ENCODE assay signal across 8 cellular contexts in the genomic region with DNA sequence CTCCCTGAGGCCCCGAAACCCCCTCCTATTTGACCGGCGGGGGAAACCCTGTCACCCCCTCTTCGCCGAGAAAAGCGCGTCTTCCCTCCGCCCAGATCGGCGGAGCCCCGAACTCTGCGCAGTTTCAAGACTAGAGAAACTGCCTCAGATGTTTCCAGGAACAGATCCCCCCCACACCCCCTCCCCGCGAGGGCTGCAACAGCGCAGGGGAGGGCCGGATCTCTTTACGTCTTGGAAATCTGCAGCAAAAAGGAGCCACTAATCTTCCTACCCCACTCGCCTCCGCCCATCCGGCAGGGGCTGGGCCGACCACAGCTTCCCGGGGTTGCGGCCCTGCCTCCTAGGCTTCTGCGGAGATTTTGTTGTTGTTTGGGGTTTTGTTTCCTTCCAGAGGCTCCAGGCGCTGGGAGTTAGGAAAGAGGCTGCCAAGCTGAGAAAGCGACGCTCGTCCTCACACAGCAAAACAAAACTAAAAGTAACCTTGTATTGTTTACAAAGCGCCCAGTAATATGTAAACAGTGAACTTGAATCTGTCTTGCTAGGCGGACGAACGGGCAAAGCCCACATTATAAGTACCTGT. TPM values are rescaled to one million over a fixed set of nuclear protein-coding genes. Genes with fewer than 3 reads are reported as not detected.
A peak's percentile ranks its signal among the peaks of the same experiment; 100 is the strongest.
DNase-seq lines count a peak whose midpoint lies in the region; ATAC-seq and TF ChIP-seq lines count a peak whose summit lies in the region.

No MANE protein-coding gene starts in this region.

- POLR2A ChIA-PET in activated CD8-positive, alpha-beta T cell treated with anti-CD3 and anti-CD28 coated beads for 36 hours (lab: Charles Lee), result no interaction called here

- TF ChIP-seq CTCF in CD14-positive monocyte (IDR thresholded peaks at IDR 0.05) (no peak), neutrophil (IDR thresholded peaks at IDR 0.05) (no peak), vagina (IDR thresholded peaks at IDR 0.05) (no peak)
- TF ChIP-seq CTCF in activated CD8-positive, alpha-beta T cell treated with anti-CD3 and anti-CD28 coated beads for 36 hours (IDR thresholded peaks at IDR 0.05), result no peak

- H3K36me3 Mint-ChIP-seq in CD14-positive monocyte, result peaks cover 2 to 9% of the 10 kb centered on the region in 2 donors
- H3K36me3 Mint-ChIP-seq in activated CD8-positive, alpha-beta T cell treated with anti-CD3 and anti-CD28 coated beads for 36 hours (ENCODE audit: low read depth), result peaks cover 6% of the 10 kb centered on the region

- H3K27me3 ChIP-seq in esophagus (ENCODE audit: control insufficient read depth in 1 of 2, insufficient read depth in 2 of 2, low read length in 2 of 2) (peaks cover 11 to 37% of the 10 kb centered on the region in 2 donors), neutrophil (peaks cover 100% of the 10 kb centered on the region), vagina (peaks cover 22% of the 10 kb centered on the region)

- H3K9me3 Mint-ChIP-seq in CD14-positive monocyte, result peaks cover 0 to 28% (median 19%) of the 10 kb centered on the region in 7 donors
- H3K9me3 Mint-ChIP-seq in activated CD8-positive, alpha-beta T cell treated with anti-CD3 and anti-CD28 coated beads for 36 hours, result peaks cover 6% of the 10 kb centered on the region

- WGBS in esophagus, 2 donors, result 1% methylated on average over 32 of the region's 32 CpGs

- H3K4me3 ChIP-seq in esophagus (ENCODE audit: low read depth in 1 of 2, low read length in 2 of 2) (peak overlapping the region; percentile 46 to 52), neutrophil (ENCODE audit: low read depth in 1 of 2, low read length in 1 of 2) (peak overlapping the region; percentile 9 to 46), vagina (peak overlapping the region; percentile 30 to 45)

- CTCF ChIA-PET in activated CD8-positive, alpha-beta T cell treated with anti-CD3 and anti-CD28 coated beads for 36 hours (lab: Charles Lee), result interaction anchor here (1.1 to 1.7 kb wide), 3 partner anchors 11 to 88 kb away, joined by 3 to 4 read pairs (median 4); no protein-coding TSS in a partner anchor

- H3K27ac Mint-ChIP-seq in CD14-positive monocyte, result peak overlapping the region in 1 of 7 donors; percentile 36
- peak overlapping the region; percentile 75 for H3K27ac Mint-ChIP-seq in activated CD8-positive, alpha-beta T cell treated with anti-CD3 and anti-CD28 coated beads for 36 hours

- H3K9me3 ChIP-seq in esophagus (ENCODE audit: control insufficient read depth in 2 of 2, insufficient read depth in 1 of 2, low read depth in 1 of 2, low read length in 1 of 2), result peaks cover 2 to 4% of the 10 kb centered on the region in 2 donors
- H3K9me3 ChIP-seq in neutrophil, result no peaks in the 10 kb centered on the region
- no peaks in the 10 kb centered on the region for H3K9me3 ChIP-seq in vagina

- no peak overlapping the region for H3K27ac ChIP-seq in esophagus (ENCODE audit: low read depth in 2 of 2, low read length in 1 of 2)
- H3K27ac ChIP-seq in neutrophil, result no peak overlapping the region
- H3K27ac ChIP-seq in vagina, result no peak overlapping the region

- peak; percentile 53 for ATAC-seq in GM21381 (IDR thresholded peaks at IDR 0.05; ENCODE audit: unreplicated experiment)
- peak; percentile 77 for ATAC-seq in activated CD8-positive, alpha-beta T cell treated with anti-CD3 and anti-CD28 coated beads for 36 hours

- H3K36me3 ChIP-seq in esophagus (ENCODE audit: control insufficient read depth in 2 of 2, insufficient read depth in 2 of 2, low read length in 1 of 2) (no peaks in the 10 kb centered on the region), neutrophil (no peaks in the 10 kb centered on the region), vagina (no peaks in the 10 kb centered on the region)

- no peak for TF ChIP-seq POLR2A in vagina (IDR thresholded peaks at IDR 0.05)

- H3K4me3 Mint-ChIP-seq in CD14-positive monocyte, result peak overlapping the region; percentile 80 to 95
- peak overlapping the region; percentile 79 for H3K4me3 Mint-ChIP-seq in activated CD8-positive, alpha-beta T cell treated with anti-CD3 and anti-CD28 coated beads for 36 hours

- H3K4me1 ChIP-seq in esophagus (ENCODE audit: control insufficient read depth in 2 of 2, insufficient read depth in 2 of 2, low read length in 1 of 2), result peaks cover 23 to 24% of the 10 kb centered on the region in 2 donors
- H3K4me1 ChIP-seq in neutrophil (ENCODE audit: control insufficient read depth in 1 of 2, insufficient read depth in 1 of 2, low read depth in 1 of 2, low read length in 1 of 2), result peaks cover 22 to 33% of the 10 kb centered on the region in 2 experiments
- peaks cover 37% of the 10 kb centered on the region for H3K4me1 ChIP-seq in vagina

- peaks cover 32% of the 10 kb centered on the region for H3K4me1 Mint-ChIP-seq in CD14-positive monocyte
- H3K4me1 Mint-ChIP-seq in activated CD8-positive, alpha-beta T cell treated with anti-CD3 and anti-CD28 coated beads for 36 hours (ENCODE audit: low read depth), result peaks cover 29% of the 10 kb centered on the region

- intact Hi-C loops in CD14-positive monocyte (cut with micrococcal nuclease) (no loop called here), vagina (cut with DNase I) (no loop called here)
- intact Hi-C loops in activated CD8-positive, alpha-beta T cell treated with anti-CD3 and anti-CD28 coated beads for 36 hours (cut with micrococcal nuclease), result loop anchor here (5.0 kb wide), 1 partner anchor 121 kb away; no protein-coding TSS in a partner anchor

- DNase-seq in CD14-positive monocyte (ENCODE audit: low spot score) (no peak), NCI-H1105 (lab: John Stamatoyannopoulos, UW) (peak; percentile 62), vagina (ENCODE audit: extremely low spot score in 2 of 2) (no peak), cerebellar nuclear complex (lab: John Stamatoyannopoulos, UW) (no peak)
- DNase-seq in activated CD8-positive, alpha-beta T cell treated with anti-CD3 and anti-CD28 coated beads for 36 hours, result peak; percentile 88

- peaks cover 95 to 99% (median 95%) of the 10 kb centered on the region in 3 donors for H3K27me3 Mint-ChIP-seq in CD14-positive monocyte (ENCODE audit: low read depth in 3 of 3)
- H3K27me3 Mint-ChIP-seq in activated CD8-positive, alpha-beta T cell treated with anti-CD3 and anti-CD28 coated beads for 36 hours, result peaks cover 84% of the 10 kb centered on the region

RNA-seq across cellular contexts. Expression of gene FOXB1, which starts 2.2 kb away (rescaled TPM):
- polyA plus RNA-seq in CD14-positive monocyte (not detected), esophagus (not detected)
- total RNA-seq in activated CD8-positive, alpha-beta T cell treated with anti-CD3 and anti-CD28 coated beads for 36 hours, result under 1 TPM; 0.13 to 0.36 TPM
- total RNA-seq in vagina, result not detected

Comparison
In these comparisons a context has a peak if more than half of its experiments do, and no peak if none do; other contexts are left out.
1. DNase-seq: peak in NCI-H1105 (single experiment) and activated CD8-positive, alpha-beta T cell treated with anti-CD3 and anti-CD28 coated beads for 36 hours (single experiment); none in CD14-positive monocyte (single experiment), vagina (0 of 2) and cerebellar nuclear complex (0 of 2).
2. Peak in every context shown above with its lines, with median percentiles within 50 percentile points of each other: H3K4me3 ChIP-seq.